Comparison of ENCODE assay signal across 1 cellular context in the genomic region with DNA sequence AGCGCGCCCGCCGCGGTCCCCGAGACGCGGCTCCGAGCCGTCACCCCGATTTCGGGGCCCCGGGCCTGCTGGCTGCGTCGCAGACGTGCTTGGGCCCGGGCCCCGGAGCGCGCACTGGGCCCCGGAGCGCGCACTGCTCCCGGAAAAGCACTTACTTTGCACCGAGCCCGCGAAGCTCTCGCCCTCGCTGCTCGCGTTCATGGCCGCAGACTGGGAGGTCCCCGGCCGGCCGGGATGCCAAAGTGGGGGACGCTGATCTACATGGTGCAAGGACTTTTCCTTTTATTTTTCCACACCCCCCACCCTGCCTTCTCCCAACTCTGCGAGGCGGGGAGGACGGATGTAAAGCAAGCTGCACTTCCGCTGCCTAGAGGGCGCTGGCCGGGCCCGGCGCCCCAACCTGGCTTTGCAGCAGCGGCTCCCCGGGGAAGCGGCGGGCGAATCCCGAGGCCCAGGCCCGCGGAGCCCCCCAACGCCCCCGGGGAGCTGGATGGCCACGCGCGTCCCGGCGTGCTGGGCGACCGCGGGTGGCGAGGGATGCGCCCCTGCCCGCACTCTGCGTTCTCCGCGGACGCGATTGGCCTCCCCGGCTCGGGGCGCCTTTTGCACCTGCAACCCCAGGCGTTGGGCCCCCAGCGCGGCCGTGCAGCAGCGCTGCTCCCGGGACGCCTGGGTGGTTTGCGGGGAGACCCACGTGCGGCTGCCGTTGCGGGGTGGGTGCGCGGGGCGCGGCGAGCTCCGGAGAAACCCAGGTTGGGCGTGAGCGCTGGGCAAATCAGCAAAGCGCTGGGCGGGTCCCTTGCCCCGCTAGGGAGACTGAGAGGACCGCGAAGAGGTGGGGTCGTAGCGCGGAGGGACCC.
TF ChIP-seq lines count a peak whose summit lies in the region.

A gene (minus strand): TSS at position 344 of the 860 bp plus-strand sequence. CDS start 143 bp downstream, at position 201.

TF ChIP-seq in IMR-90, 13 proteins besides CTCF, POLR2A, EP300 and RAD21:
- TF ChIP-seq RCOR1 (IDR thresholded peaks at IDR 0.05; ENCODE audit: insufficient replicate concordance, low read length) (no peak), NFE2L2 (IDR thresholded peaks at IDR 0.05; ENCODE audit: low read depth, low read length) (no peak), MAZ (IDR thresholded peaks at IDR 0.05; ENCODE audit: borderline replicate concordance, low read depth, low read length) (peak; percentile 78; the same call in 1 of the 2 replicates), BHLHE40 (IDR thresholded peaks at IDR 0.05; ENCODE audit: low read depth, low read length) (no peak), FOS (IDR thresholded peaks at IDR 0.05; ENCODE audit: low read depth, low read length) (peak; percentile 8; the same call in 1 of the 2 replicates), MXI1 (IDR thresholded peaks at IDR 0.05; ENCODE audit: borderline replicate concordance, low read depth, low read length) (0 out of 2 replicates have a peak, but pooled peaks have one; percentile 6), MAFK (IDR thresholded peaks at IDR 0.05; ENCODE audit: low read depth, low read length) (no peak)
- TF ChIP-seq, protein P1, sequence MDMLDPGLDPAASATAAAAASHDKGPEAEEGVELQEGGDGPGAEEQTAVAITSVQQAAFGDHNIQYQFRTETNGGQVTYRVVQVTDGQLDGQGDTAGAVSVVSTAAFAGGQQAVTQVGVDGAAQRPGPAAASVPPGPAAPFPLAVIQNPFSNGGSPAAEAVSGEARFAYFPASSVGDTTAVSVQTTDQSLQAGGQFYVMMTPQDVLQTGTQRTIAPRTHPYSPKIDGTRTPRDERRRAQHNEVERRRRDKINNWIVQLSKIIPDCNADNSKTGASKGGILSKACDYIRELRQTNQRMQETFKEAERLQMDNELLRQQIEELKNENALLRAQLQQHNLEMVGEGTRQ (IDR thresholded peaks at IDR 0.05; ENCODE audit: low read depth, low read length) = no peak
TF ChIP-seq in IMR-90: peak in this region for 3.
